Comparison of ENCODE assay signal across 12 cellular contexts in the genomic region with DNA sequence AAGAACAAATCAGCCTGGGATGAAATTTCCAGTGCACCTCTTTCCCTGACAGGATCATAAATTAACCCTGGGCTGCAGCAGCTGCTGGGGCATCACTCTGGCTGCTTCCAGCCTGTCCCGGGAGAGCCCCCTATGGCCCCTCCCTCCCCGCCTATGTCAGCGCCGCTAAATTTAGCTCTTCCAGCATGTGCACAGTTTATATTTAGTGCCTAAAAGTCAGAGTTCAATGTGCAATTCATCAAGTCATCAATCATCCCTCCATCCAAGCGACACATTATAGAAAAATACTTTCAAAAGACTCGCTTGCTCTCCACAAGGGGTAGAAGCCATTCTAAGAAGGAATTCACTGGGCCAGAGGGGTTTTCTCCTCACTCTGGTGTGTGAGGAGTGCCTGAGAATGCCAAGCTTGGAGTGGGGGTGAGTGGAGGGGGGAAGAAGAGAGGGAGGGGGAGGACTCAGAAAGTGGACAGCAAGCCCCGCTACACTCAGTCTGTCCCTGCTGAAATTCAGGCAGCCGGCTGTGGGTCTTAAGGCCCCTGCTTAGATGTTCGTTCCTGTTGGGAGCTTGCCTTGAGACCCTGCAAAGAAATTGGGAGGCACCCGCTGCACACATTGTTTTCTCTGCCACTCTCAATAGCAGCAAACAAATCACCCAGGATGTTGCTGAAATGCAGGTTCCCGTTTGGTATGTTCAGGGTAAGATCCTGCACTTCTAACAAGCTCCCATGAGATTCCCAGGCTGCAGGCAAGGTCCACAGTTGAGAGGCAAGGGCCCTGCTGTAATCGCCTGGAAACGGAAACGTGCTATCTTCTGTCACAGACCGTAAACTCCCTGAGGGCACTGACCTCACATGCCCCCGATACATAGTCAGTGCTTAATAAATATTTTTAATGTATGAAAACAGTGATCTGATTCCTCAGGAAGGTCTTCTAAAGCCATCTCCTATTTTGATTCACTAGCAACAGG. TPM values are rescaled to one million over a fixed set of nuclear protein-coding genes. Genes with fewer than 3 reads are reported as not detected.
DNase-seq lines count a peak whose midpoint lies in the region; ATAC-seq and TF ChIP-seq lines count a peak whose summit lies in the region.
"Had no signal": no experiment of that assay in that cellular context is flagged by ENCODE, and none has a peak within 500 bp of the region (broad histone marks: within the 10 kb centered on the region; RNA-seq: fewer than 3 reads in every experiment).

No MANE protein-coding gene starts in this region.

- peak; percentile 33 for TF ChIP-seq RAD21 in neural cell (conservative IDR thresholded peaks at IDR 0.05)

- H3K4me3 ChIP-seq in A673 (ENCODE audit: low read depth, low read length, poor library complexity, severe bottlenecking): no peak overlapping the region
- no peak overlapping the region for H3K4me3 ChIP-seq in fibroblast of mammary gland (ENCODE audit: control insufficient read depth, low read depth, low read length)
- H3K4me3 ChIP-seq in neural cell (ENCODE audit: low read length): peak overlapping the region; percentile 48

- H3K27me3 ChIP-seq in A673 (replicated peaks; ENCODE audit: insufficient read depth, low read depth, low read length, poor library complexity) (no peaks in the 10 kb centered on the region), neural cell (ENCODE audit: insufficient read depth, low read depth, low read length) (no peaks in the 10 kb centered on the region)

- no peaks in the 10 kb centered on the region for H3K9me3 ChIP-seq in A673 (ENCODE audit: low read depth, low read length, poor library complexity, severe bottlenecking)
- no peaks in the 10 kb centered on the region for H3K9me3 ChIP-seq in neural cell (ENCODE audit: low read length)

- no peaks in the 10 kb centered on the region for H4K20me1 ChIP-seq in neural cell (ENCODE audit: insufficient read depth)

- CTCF ChIA-PET in A673 (lab: Charles Lee): no interaction called here

- H3K4me1 ChIP-seq in A673 (ENCODE audit: insufficient read depth, low read length, poor library complexity, severe bottlenecking): peaks cover 18% of the 10 kb centered on the region

- TF ChIP-seq EP300 in neural cell (conservative IDR thresholded peaks at IDR 0.05; ENCODE audit: poor library complexity, severe bottlenecking): peak; percentile 88

- H3K27ac ChIP-seq in A673 (ENCODE audit: low read depth, low read length, poor library complexity, severe bottlenecking): no peak overlapping the region
- H3K27ac ChIP-seq in neural cell (ENCODE audit: low read length): peak overlapping the region; percentile 89
- H3K27ac ChIP-seq: RWPE1 had no signal

- no peaks in the 10 kb centered on the region for H3K79me2 ChIP-seq in neural cell (replicated peaks; ENCODE audit: insufficient read depth, low read length)

- no peaks in the 10 kb centered on the region for H3K9me2 ChIP-seq in neural cell (ENCODE audit: insufficient read depth, low read length)

- H3K9ac ChIP-seq in neural cell (ENCODE audit: low read length): peak overlapping the region; percentile 60

- H3K36me3 ChIP-seq in A673 (ENCODE audit: insufficient read depth, low read length, poor library complexity, severe bottlenecking): no peaks in the 10 kb centered on the region
- no peaks in the 10 kb centered on the region for H3K36me3 ChIP-seq in neural cell (ENCODE audit: insufficient read depth, low read length)

- no TSS peak for BruUV-seq in A673 (replicated peaks; lab: Mats Ljungman, UMichigan)

- peaks cover 6% of the 10 kb centered on the region for H3F3A ChIP-seq in neural cell (ENCODE audit: insufficient read depth, low read length, poor library complexity, severe bottlenecking)

- ATAC-seq in GM18909 (IDR thresholded peaks at IDR 0.05; ENCODE audit: poor library complexity, unreplicated experiment): no peak
- no peak for ATAC-seq in GM21576 (IDR thresholded peaks at IDR 0.05; ENCODE audit: unreplicated experiment)

- POLR2A ChIA-PET in A673 (lab: Charles Lee; ENCODE audit: low non-redundant PET): no interaction called here

- DNase-seq in A673 (ENCODE audit: low spot score) (peak; percentile 59), NCI-H446 treated with DMSO at 0.1 percent for 48 hours (lab: John Stamatoyannopoulos, UW) (peak; percentile 96), fibroblast of mammary gland (ENCODE audit: low read depth) (peak; percentile 68), ecto neural progenitor cell (ENCODE audit: low spot score) (no peak), 8988T (no peak)
- DNase-seq: activated CD4-positive, alpha-beta T cell treated with anti-CD3 and anti-CD28 coated beads for 4 hours; effector CD4-positive, alpha-beta T cell; H7 had no signal

- peak overlapping the region; percentile 43 for H3K4me2 ChIP-seq in neural cell (ENCODE audit: low read length)

- TF ChIP-seq CTCF in A673 (conservative IDR thresholded peaks at IDR 0.05; ENCODE audit: low read depth, low read length) (no peak), fibroblast of mammary gland (conservative IDR thresholded peaks at IDR 0.05; ENCODE audit: control insufficient read depth, insufficient read depth, low read depth, low read length) (no peak), neural cell (IDR thresholded peaks at IDR 0.05; ENCODE audit: poor library complexity, severe bottlenecking) (peak; percentile 39)

- no peak overlapping the region for H2AFZ ChIP-seq in neural cell (ENCODE audit: low read depth, low read length)

- intact Hi-C loops in A673 (cut with micrococcal nuclease; ENCODE audit: unreplicated experiment): no loop called here

TF ChIP-seq in neural cell, 6 proteins besides CTCF, POLR2A, EP300 and RAD21:
- TF ChIP-seq EZH2 (IDR thresholded peaks at IDR 0.05; ENCODE audit: borderline replicate concordance, insufficient read depth, low read length, poor library complexity, severe bottlenecking) (no peak), TAF1 (IDR thresholded peaks at IDR 0.05; ENCODE audit: low read depth) (no peak), SMC3 (conservative IDR thresholded peaks at IDR 0.05; ENCODE audit: poor library complexity) (peak; percentile 42), POLR2AphosphoS5 (IDR thresholded peaks at IDR 0.05) (peak; percentile 44), MXI1 (conservative IDR thresholded peaks at IDR 0.05; ENCODE audit: poor library complexity, severe bottlenecking) (no peak)
- TF ChIP-seq, protein P1, sequence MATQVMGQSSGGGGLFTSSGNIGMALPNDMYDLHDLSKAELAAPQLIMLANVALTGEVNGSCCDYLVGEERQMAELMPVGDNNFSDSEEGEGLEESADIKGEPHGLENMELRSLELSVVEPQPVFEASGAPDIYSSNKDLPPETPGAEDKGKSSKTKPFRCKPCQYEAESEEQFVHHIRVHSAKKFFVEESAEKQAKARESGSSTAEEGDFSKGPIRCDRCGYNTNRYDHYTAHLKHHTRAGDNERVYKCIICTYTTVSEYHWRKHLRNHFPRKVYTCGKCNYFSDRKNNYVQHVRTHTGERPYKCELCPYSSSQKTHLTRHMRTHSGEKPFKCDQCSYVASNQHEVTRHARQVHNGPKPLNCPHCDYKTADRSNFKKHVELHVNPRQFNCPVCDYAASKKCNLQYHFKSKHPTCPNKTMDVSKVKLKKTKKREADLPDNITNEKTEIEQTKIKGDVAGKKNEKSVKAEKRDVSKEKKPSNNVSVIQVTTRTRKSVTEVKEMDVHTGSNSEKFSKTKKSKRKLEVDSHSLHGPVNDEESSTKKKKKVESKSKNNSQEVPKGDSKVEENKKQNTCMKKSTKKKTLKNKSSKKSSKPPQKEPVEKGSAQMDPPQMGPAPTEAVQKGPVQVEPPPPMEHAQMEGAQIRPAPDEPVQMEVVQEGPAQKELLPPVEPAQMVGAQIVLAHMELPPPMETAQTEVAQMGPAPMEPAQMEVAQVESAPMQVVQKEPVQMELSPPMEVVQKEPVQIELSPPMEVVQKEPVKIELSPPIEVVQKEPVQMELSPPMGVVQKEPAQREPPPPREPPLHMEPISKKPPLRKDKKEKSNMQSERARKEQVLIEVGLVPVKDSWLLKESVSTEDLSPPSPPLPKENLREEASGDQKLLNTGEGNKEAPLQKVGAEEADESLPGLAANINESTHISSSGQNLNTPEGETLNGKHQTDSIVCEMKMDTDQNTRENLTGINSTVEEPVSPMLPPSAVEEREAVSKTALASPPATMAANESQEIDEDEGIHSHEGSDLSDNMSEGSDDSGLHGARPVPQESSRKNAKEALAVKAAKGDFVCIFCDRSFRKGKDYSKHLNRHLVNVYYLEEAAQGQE (IDR thresholded peaks at IDR 0.05; ENCODE audit: borderline replicate concordance): no peak

RNA-seq across cellular contexts. Expression of a gene that starts 37.6 kb away (rescaled TPM):
- total RNA-seq in A673 (2021): not detected in 2 replicates
- 1.2 and 2.3 TPM in 2 replicates for polyA plus RNA-seq in neural cell
- polyA minus RNA-seq in neural cell: 0.81 and 1.2 TPM in 2 replicates

Comparison
In these comparisons a context has a peak if more than half of its experiments do, and no peak if none do; other contexts are left out.
1. DNase-seq: peak in A673 (single experiment), NCI-H446 treated with DMSO at 0.1 percent for 48 hours (single experiment) and fibroblast of mammary gland (single experiment); none in ecto neural progenitor cell (single experiment) and 8988T (single experiment).